ENCODE assay signal across 11 cellular contexts in genomic region chr11:111177037-111177988, GRCh38.
DNase-seq lines count a peak whose midpoint lies in the region; ATAC-seq and TF ChIP-seq lines count a peak whose summit lies in the region.
"Had no signal": no experiment of that assay in that cellular context is flagged by ENCODE, and none has a peak within 500 bp of the region (broad histone marks: within the 10 kb centered on the region; RNA-seq: fewer than 3 reads in every experiment).

No MANE protein-coding gene starts in this region.

- no peaks in the 10 kb centered on the region for H3K27me3 ChIP-seq in KMS-11 (ENCODE audit: insufficient read depth, low read depth)
- no peaks in the 10 kb centered on the region for H3K27me3 ChIP-seq in lower lobe of right lung (ENCODE audit: low read depth)
- H3K27me3 ChIP-seq in hepatocyte = no peaks in the 10 kb centered on the region
- no peaks in the 10 kb centered on the region for H3K27me3 ChIP-seq in A673 (replicated peaks; ENCODE audit: insufficient read depth, low read depth, low read length, poor library complexity)

- no peak for TF ChIP-seq CTCF in KMS-11 (conservative IDR thresholded peaks at IDR 0.05; ENCODE audit: low read depth, low read length)
- no peak for TF ChIP-seq CTCF in lower lobe of right lung (IDR thresholded peaks at IDR 0.05)
- TF ChIP-seq CTCF in hepatocyte (IDR thresholded peaks at IDR 0.05; ENCODE audit: poor library complexity) = no peak
- TF ChIP-seq CTCF in A673 (conservative IDR thresholded peaks at IDR 0.05; ENCODE audit: low read depth, low read length) = no peak
- TF ChIP-seq CTCF in lower leg skin (IDR thresholded peaks at IDR 0.05) = no peak

- H3K79me2 ChIP-seq in KMS-11 (ENCODE audit: insufficient read depth, low read depth) = no peaks in the 10 kb centered on the region
- H3K79me2 ChIP-seq in hepatocyte = no peaks in the 10 kb centered on the region

- no peak overlapping the region for H3K4me2 ChIP-seq in KMS-11
- H3K4me2 ChIP-seq in hepatocyte = no peak overlapping the region

- 77% methylated on average over 1 of the region's 1 CpG for WGBS in hepatocyte (ENCODE audit: low lambda C conversion rate, missing lambda C conversion rate)
- WGBS in lower leg skin, 2 donors = 83 to 87% methylated on average over 1 of the region's 1 CpG

- POLR2A ChIA-PET in A673 (lab: Charles Lee; ENCODE audit: low non-redundant PET) = no interaction called here

- CTCF ChIA-PET in A673 (lab: Charles Lee) = no interaction called here

- no peak for DNase-seq in lower lobe of right lung
- no peak for DNase-seq in hepatocyte (ENCODE audit: low spot score)
- no peak for DNase-seq in NCI-H748 (lab: John Stamatoyannopoulos, UW; ENCODE audit: unreplicated experiment)
- DNase-seq in A673 (ENCODE audit: low spot score) = no peak
- DNase-seq in lower leg skin (ENCODE audit: low spot score in 2 of 2) = no peak
- DNase-seq: activated CD4-positive, alpha-beta T cell treated with anti-CD3 and anti-CD28 coated beads, Interleukin-2, amount 50 U/mL, for 1 hour; caudate nucleus; NCI-H2171 treated with DMSO at 0.1 percent for 48 hours had no signal

- H3K9me3 ChIP-seq in lower lobe of right lung (no peaks in the 10 kb centered on the region), hepatocyte (ENCODE audit: low read depth) (no peaks in the 10 kb centered on the region), A673 (ENCODE audit: low read depth, low read length, poor library complexity, severe bottlenecking) (no peaks in the 10 kb centered on the region)

- BruUV-seq in A673 (replicated peaks; lab: Mats Ljungman, UMichigan) = no TSS peak

- no peaks in the 10 kb centered on the region for H3K9me2 ChIP-seq in hepatocyte (replicated peaks; ENCODE audit: insufficient read depth)

- no peak for TF ChIP-seq POLR2A in lower leg skin (IDR thresholded peaks at IDR 0.05)

- H2AFZ ChIP-seq in KMS-11 (ENCODE audit: low read depth) (no peak overlapping the region), hepatocyte (no peak overlapping the region)

- no peak overlapping the region for H3K9ac ChIP-seq in KMS-11

- intact Hi-C loops in lower lobe of right lung (cut with DNase I) (no loop called here), A673 (cut with micrococcal nuclease; ENCODE audit: unreplicated experiment) (no loop called here), lower leg skin (cut with DNase I; ENCODE audit: low total_unique reads) (no loop called here)

- ATAC-seq in GM18867 (IDR thresholded peaks at IDR 0.05; ENCODE audit: unreplicated experiment) = peak; percentile 71
- ATAC-seq in HG02642 (IDR thresholded peaks at IDR 0.05; ENCODE audit: poor library complexity, unreplicated experiment) = peak; percentile 83
- peak; percentile 59 to 77 for ATAC-seq in lower lobe of right lung

- H3K36me3 ChIP-seq in KMS-11 (ENCODE audit: insufficient read depth) (no peaks in the 10 kb centered on the region), lower lobe of right lung (no peaks in the 10 kb centered on the region), hepatocyte (replicated peaks; ENCODE audit: insufficient read depth, low read depth) (no peaks in the 10 kb centered on the region), A673 (ENCODE audit: insufficient read depth, low read length, poor library complexity, severe bottlenecking) (no peaks in the 10 kb centered on the region)

- H3K4me1 ChIP-seq in KMS-11 (ENCODE audit: low read depth, poor library complexity, severe bottlenecking) (peaks cover 19% of the 10 kb centered on the region), lower lobe of right lung (no peaks in the 10 kb centered on the region), hepatocyte (ENCODE audit: insufficient read depth) (no peaks in the 10 kb centered on the region), A673 (ENCODE audit: insufficient read depth, low read length, poor library complexity, severe bottlenecking) (no peaks in the 10 kb centered on the region)

- H3K4me3 ChIP-seq in KMS-11 (IDR thresholded peaks at IDR 0.05; ENCODE audit: insufficient read depth, low read depth, low read length) (no peak overlapping the region), lower lobe of right lung (no peak overlapping the region), hepatocyte (no peak overlapping the region), A673 (ENCODE audit: low read depth, low read length, poor library complexity, severe bottlenecking) (no peak overlapping the region), lower leg skin (ENCODE audit: low read depth, poor library complexity, severe bottlenecking) (no peak overlapping the region)

- H4K20me1 ChIP-seq in KMS-11 (ENCODE audit: insufficient read depth) (no peaks in the 10 kb centered on the region), hepatocyte (ENCODE audit: insufficient read depth, poor library complexity, severe bottlenecking) (no peaks in the 10 kb centered on the region)

- peak overlapping the region; percentile 38; the same call in 1 of the 2 replicates for H3K27ac ChIP-seq in KMS-11
- H3K27ac ChIP-seq in lower lobe of right lung = no peak overlapping the region
- no peak overlapping the region for H3K27ac ChIP-seq in hepatocyte
- no peak overlapping the region for H3K27ac ChIP-seq in A673 (ENCODE audit: low read depth, low read length, poor library complexity, severe bottlenecking)
